Comparison of ENCODE assay signal across 9 cellular contexts in the genomic region with DNA sequence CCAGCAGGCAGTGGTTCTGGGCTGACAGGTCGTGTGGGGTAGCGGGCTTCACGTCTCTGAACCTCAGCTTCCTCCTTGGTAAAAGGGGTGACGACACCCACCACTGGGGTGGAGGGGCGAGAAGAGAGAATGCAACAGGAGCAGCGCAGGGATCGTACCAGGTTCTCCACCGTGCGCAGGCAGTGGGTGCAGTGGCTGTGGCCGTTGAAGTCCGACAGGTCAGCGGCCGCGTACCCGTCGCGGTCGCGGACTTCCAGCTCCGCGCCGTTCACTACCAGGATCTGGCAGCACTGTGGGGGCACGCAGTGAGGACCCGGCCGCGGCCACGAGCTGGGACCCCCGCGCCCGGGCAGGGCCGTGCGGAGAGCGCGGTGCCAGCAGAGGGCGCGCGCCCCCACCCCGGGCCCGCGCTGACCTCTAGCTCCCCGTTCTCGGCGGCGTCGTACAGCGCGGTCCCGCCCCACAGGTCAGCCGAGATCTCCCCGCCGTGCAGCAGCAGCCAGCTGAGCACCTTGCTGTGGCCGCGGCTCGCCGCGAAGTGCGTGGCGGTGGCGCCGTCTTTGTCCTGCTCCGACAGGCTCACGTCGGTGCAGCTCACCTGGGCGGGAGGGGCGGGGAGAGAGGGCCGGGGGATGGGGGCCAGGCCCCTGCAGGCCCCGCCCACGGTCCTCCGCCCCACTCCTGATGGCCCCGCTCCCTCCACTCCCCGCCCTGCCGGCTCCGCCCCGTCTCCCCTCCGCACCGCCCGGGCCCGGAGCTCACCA. TPM values are rescaled to one million over a fixed set of nuclear protein-coding genes. Genes with fewer than 3 reads are reported as not detected.
DNase-seq lines count a peak whose midpoint lies in the region; ATAC-seq and TF ChIP-seq lines count a peak whose summit lies in the region.
"Not testable (repeated sequence)": the region's sequence is repeated elsewhere in the genome, so short reads cannot be mapped to it uniquely, and the experiment has no call there.
"Had no signal": no experiment of that assay in that cellular context is flagged by ENCODE, and none has a peak within 500 bp of the region (broad histone marks: within the 10 kb centered on the region; RNA-seq: fewer than 3 reads in every experiment).

No MANE protein-coding gene starts in this region.

- H3K4me3 ChIP-seq in ascending aorta (peak overlapping the region; percentile 21 to 35), esophagus squamous epithelium (peak overlapping the region; percentile 21 to 58 (median 31)), suprapubic skin (peak overlapping the region; percentile 39)

- CTCF ChIA-PET in CD4-positive, alpha-beta T cell (lab: Charles Lee) = interaction anchor here (0.8 to 1.5 kb wide), 4 partner anchors 9 to 198 kb away, joined by 3 to 9 read pairs (median 4); no protein-coding TSS in a partner anchor

- peaks cover 25% of the 10 kb centered on the region for H3K27me3 Mint-ChIP-seq in CD4-positive, alpha-beta T cell
- H3K27me3 Mint-ChIP-seq in T-helper 17 cell; natural killer cell treated with Interleukin-12 subunit alpha and Interleukin-12 subunit beta and Interleukin-15 and Interleukin-18, amount 100 ng/mL, for 72 hours: not testable (repeated sequence)

- intact Hi-C loops in CD4-positive, alpha-beta T cell (cut with DNase I, micrococcal nuclease); ascending aorta (cut with DNase I); esophagus squamous epithelium (cut with DNase I): not testable (repeated sequence)

- WGBS in esophagus squamous epithelium, 2 donors = no CpG with 5 or more reads among the region's 78 CpGs
- 0% methylated on average over 1 of the region's 78 CpGs for WGBS in suprapubic skin

- H3K36me3 ChIP-seq in ascending aorta, esophagus squamous epithelium, suprapubic skin: not testable (repeated sequence)

- not testable (repeated sequence) for H3K4me1 Mint-ChIP-seq in CD4-positive, alpha-beta T cell (ENCODE audit: low read depth); T-helper 17 cell; natural killer cell treated with Interleukin-12 subunit alpha and Interleukin-12 subunit beta and Interleukin-15 and Interleukin-18, amount 100 ng/mL, for 72 hours (ENCODE audit: low read depth in 2 of 2)

- not testable (repeated sequence) for H3K36me3 Mint-ChIP-seq in CD4-positive, alpha-beta T cell (ENCODE audit: low read depth); T-helper 17 cell (ENCODE audit: low read depth); natural killer cell treated with Interleukin-12 subunit alpha and Interleukin-12 subunit beta and Interleukin-15 and Interleukin-18, amount 100 ng/mL, for 72 hours

- POLR2A ChIA-PET in CD4-positive, alpha-beta T cell (lab: Charles Lee) = interaction anchor here (0.6 to 1.3 kb wide), 3 partner anchors 63 to 284 kb away, joined by 3 to 4 read pairs (median 3); no protein-coding TSS in a partner anchor

- not testable (repeated sequence) for H3K27ac ChIP-seq in CD4-positive, alpha-beta T cell (ENCODE audit: low read depth, low read length); ascending aorta; esophagus squamous epithelium; suprapubic skin

- not testable (repeated sequence) for H3K9me3 Mint-ChIP-seq in CD4-positive, alpha-beta T cell; natural killer cell treated with Interleukin-12 subunit alpha and Interleukin-12 subunit beta and Interleukin-15 and Interleukin-18, amount 100 ng/mL, for 72 hours

- peak overlapping the region; percentile 66 for H3K4me3 Mint-ChIP-seq in CD4-positive, alpha-beta T cell
- H3K4me3 Mint-ChIP-seq in T-helper 17 cell; natural killer cell treated with Interleukin-12 subunit alpha and Interleukin-12 subunit beta and Interleukin-15 and Interleukin-18, amount 100 ng/mL, for 72 hours: not testable (repeated sequence)

- H3K27ac Mint-ChIP-seq in CD4-positive, alpha-beta T cell; T-helper 17 cell; natural killer cell treated with Interleukin-12 subunit alpha and Interleukin-12 subunit beta and Interleukin-15 and Interleukin-18, amount 100 ng/mL, for 72 hours: not testable (repeated sequence)

- peak; percentile 23 for TF ChIP-seq CTCF in CD4-positive, alpha-beta T cell (IDR thresholded peaks at IDR 0.05)
- TF ChIP-seq CTCF in ascending aorta (IDR thresholded peaks at IDR 0.05) (peak in 1 of 3 experiments; percentile 4), esophagus squamous epithelium (IDR thresholded peaks at IDR 0.05) (peak in 1 of 6 experiments; percentile 11)
- not testable (repeated sequence) for TF ChIP-seq CTCF in suprapubic skin (IDR thresholded peaks at IDR 0.05)

- not testable (repeated sequence) for H3K27me3 ChIP-seq in CD4-positive, alpha-beta T cell (ENCODE audit: control insufficient read depth, insufficient read depth, low read length); ascending aorta
- peaks cover 0 to 27% (median 0%) of the 10 kb centered on the region in 4 donors for H3K27me3 ChIP-seq in esophagus squamous epithelium
- peaks cover 10% of the 10 kb centered on the region for H3K27me3 ChIP-seq in suprapubic skin

- TF ChIP-seq POLR2A in esophagus squamous epithelium (IDR thresholded peaks at IDR 0.05); suprapubic skin (IDR thresholded peaks at IDR 0.05): not testable (repeated sequence)

- peak in 1 of 10 experiments; percentile 9 for DNase-seq in CD4-positive, alpha-beta T cell
- DNase-seq in HuH-7.5 (ENCODE audit: low spot score) (peak; percentile 24), left lobe of liver (ENCODE audit: low spot score) (peak; percentile 41), suprapubic skin (ENCODE audit: low spot score in 2 of 2) (peak in 1 of 2 donors; percentile 72)
- DNase-seq in T-helper 17 cell; ascending aorta (ENCODE audit: low spot score in 2 of 2); esophagus squamous epithelium (lab: John Stamatoyannopoulos, UW); natural killer cell treated with Interleukin-12 subunit alpha and Interleukin-12 subunit beta and Interleukin-15 and Interleukin-18, amount 100 ng/mL, for 72 hours (ENCODE audit: low spot score): not testable (repeated sequence)

- not testable (repeated sequence) for H3K9me3 ChIP-seq in CD4-positive, alpha-beta T cell (ENCODE audit: control insufficient read depth, low read length); T-helper 17 cell (ENCODE audit: control insufficient read depth, low read length, poor library complexity, severe bottlenecking); ascending aorta; esophagus squamous epithelium; suprapubic skin

- not testable (repeated sequence) for H3K4me1 ChIP-seq in ascending aorta
- H3K4me1 ChIP-seq in esophagus squamous epithelium = peaks cover 0 to 10% (median 0%) of the 10 kb centered on the region in 3 donors
- peaks cover 10% of the 10 kb centered on the region for H3K4me1 ChIP-seq in suprapubic skin

- not testable (repeated sequence) for TF ChIP-seq EP300 in suprapubic skin (IDR thresholded peaks at IDR 0.05)

- ATAC-seq in CD4-positive, alpha-beta T cell (ENCODE audit: poor library complexity) = peak; percentile 39
- ATAC-seq in T-helper 17 cell (peak; percentile 33), left lobe of liver (peak; percentile 70)
- peak; percentile 41 to 60 for ATAC-seq in natural killer cell treated with Interleukin-12 subunit alpha and Interleukin-12 subunit beta and Interleukin-15 and Interleukin-18, amount 100 ng/mL, for 72 hours

RNA-seq across cellular contexts. Expression of gene RNU1-4, which starts 33.0 kb away (rescaled TPM):
- 1,000 to 10,000 TPM; 4,982 to 5,937 TPM for total RNA-seq in CD4-positive, alpha-beta T cell
- total RNA-seq in T-helper 17 cell (1,000 to 10,000 TPM; 3,182 to 3,922 TPM), ascending aorta (under 0.01 TPM), esophagus squamous epithelium (under 1 TPM; under 0.01 TPM), left lobe of liver (1,159 TPM), suprapubic skin (under 1 TPM; under 0.01 TPM)
- total RNA-seq in natural killer cell treated with Interleukin-12 subunit alpha and Interleukin-12 subunit beta and Interleukin-15 and Interleukin-18, amount 100 ng/mL, for 72 hours = 1,000 to 10,000 TPM; 1,591 to 3,879 TPM
- total RNA-seq: LHCN-M2 had no signal

RNA-seq across cellular contexts. Expression of gene RNU1-3, which starts 40.6 kb away (rescaled TPM):
- 1,000 to 10,000 TPM; 4,982 to 5,937 TPM for total RNA-seq in CD4-positive, alpha-beta T cell
- total RNA-seq in T-helper 17 cell (1,000 to 10,000 TPM; 3,182 to 3,922 TPM), ascending aorta (under 0.01 TPM), esophagus squamous epithelium (under 1 TPM; under 0.01 TPM), left lobe of liver (1,159 TPM), suprapubic skin (under 1 TPM; under 0.01 TPM)
- total RNA-seq in natural killer cell treated with Interleukin-12 subunit alpha and Interleukin-12 subunit beta and Interleukin-15 and Interleukin-18, amount 100 ng/mL, for 72 hours = 1,000 to 10,000 TPM; 1,591 to 3,879 TPM
- total RNA-seq: LHCN-M2 had no signal

Comparison
In these comparisons a context has a peak if more than half of its experiments do, and no peak if none do; other contexts are left out.
1. RNA of gene RNU1-4, which starts 33.0 kb away (total RNA-seq): 4,982 to 5,937 TPM in CD4-positive, alpha-beta T cell, 3,182 to 3,922 TPM in T-helper 17 cell, 1,591 to 3,879 TPM in natural killer cell treated with Interleukin-12 subunit alpha and Interleukin-12 subunit beta and Interleukin-15 and Interleukin-18, amount 100 ng/mL, for 72 hours and 1,159 TPM in left lobe of liver (single experiment); under 0.01 TPM in ascending aorta (single experiment), under 0.01 TPM in esophagus squamous epithelium and under 0.01 TPM in suprapubic skin; every median in the first group is over 1,000 times any median in the second.
2. RNA of gene RNU1-3, which starts 40.6 kb away (total RNA-seq): 4,982 to 5,937 TPM in CD4-positive, alpha-beta T cell, 3,182 to 3,922 TPM in T-helper 17 cell, 1,591 to 3,879 TPM in natural killer cell treated with Interleukin-12 subunit alpha and Interleukin-12 subunit beta and Interleukin-15 and Interleukin-18, amount 100 ng/mL, for 72 hours and 1,159 TPM in left lobe of liver (single experiment); under 0.01 TPM in ascending aorta (single experiment), under 0.01 TPM in esophagus squamous epithelium and under 0.01 TPM in suprapubic skin; every median in the first group is over 1,000 times any median in the second.
3. Peak in every context shown above with its lines, with median percentiles within 50 percentile points of each other: ATAC-seq and H3K4me3 ChIP-seq.